ENCODE assay signal across 8 cellular contexts in genomic region chr20:1893721-1894470, GRCh38. TPM values are rescaled to one million over a fixed set of nuclear protein-coding genes. Genes with fewer than 3 reads are reported as not detected.
DNase-seq lines count a peak whose midpoint lies in the region; ATAC-seq and TF ChIP-seq lines count a peak whose summit lies in the region.

No MANE protein-coding gene starts in this region.

- no peak overlapping the region for H3K23ac ChIP-seq in mesendoderm (ENCODE audit: low read length)

- no peaks in the 10 kb centered on the region for H3K79me1 ChIP-seq in mesendoderm (ENCODE audit: low read length)

- peak overlapping the region; percentile 89 for H3K18ac ChIP-seq in mesendoderm (ENCODE audit: low read length)

- H2BK15ac ChIP-seq in mesendoderm (replicated peaks; ENCODE audit: low read depth): no peak overlapping the region

- no peaks in the 10 kb centered on the region for H3K9me3 ChIP-seq in upper lobe of left lung

- H4K5ac ChIP-seq in mesendoderm (ENCODE audit: low read length): no peak overlapping the region

- no peak overlapping the region for H2BK5ac ChIP-seq in mesendoderm (ENCODE audit: low read length)

- no CpG with 5 or more reads among the region's 54 CpGs for WGBS in mesendoderm (ENCODE audit: extremely low coverage, insufficient coverage, low lambda C conversion rate)
- WGBS in upper lobe of left lung, 2 donors: 14 to 18% methylated on average over 33 to 41 of the region's 54 CpGs

- peak overlapping the region; percentile 87 for H3K56ac ChIP-seq in mesendoderm (ENCODE audit: low read length)

- TF ChIP-seq EP300 in upper lobe of left lung (IDR thresholded peaks at IDR 0.05): no peak

- H3K4ac ChIP-seq in mesendoderm (ENCODE audit: low read depth, low read length): no peak overlapping the region

- no peak overlapping the region for H4K8ac ChIP-seq in mesendoderm (ENCODE audit: low read depth, low read length)

- peaks cover 4% of the 10 kb centered on the region for H3K4me1 Mint-ChIP-seq in activated T-cell treated with anti-CD3 and anti-CD28 coated beads, Interleukin-2, amount 50 U/mL, for 4 hours (ENCODE audit: low read depth)

- no peak for DNase-seq in activated T-cell treated with anti-CD3 and anti-CD28 coated beads, Interleukin-2, amount 50 U/mL, for 4 hours
- DNase-seq in activated T-cell treated with anti-CD3 and anti-CD28 coated beads, Interleukin-2, amount 50 U/mL, for 1 hour: no peak
- DNase-seq in cerebellar cortex (ENCODE audit: low spot score) (peak; percentile 45), mesendoderm (no peak), upper lobe of left lung (no peak), NCI-H1417 (lab: John Stamatoyannopoulos, UW) (no peak), hippocampal formation (lab: John Stamatoyannopoulos, UW) (no peak)

- peak overlapping the region; percentile 32 for H2BK120ac ChIP-seq in mesendoderm (ENCODE audit: low read depth, low read length)

- no peak for ATAC-seq in activated T-cell treated with anti-CD3 and anti-CD28 coated beads, Interleukin-2, amount 50 U/mL, for 4 hours
- ATAC-seq in upper lobe of left lung (ENCODE audit: low FRiP score in 2 of 2): peak in 1 of 2 donors; percentile 80
- no peak for ATAC-seq in HG03097 (IDR thresholded peaks at IDR 0.05; ENCODE audit: low FRiP score, unreplicated experiment)

- H3K79me2 ChIP-seq in mesendoderm (ENCODE audit: control insufficient read depth, insufficient read depth, low read length): no peaks in the 10 kb centered on the region

- H3K4me1 ChIP-seq in mesendoderm (ENCODE audit: control insufficient read depth, low read depth, low read length): no peaks in the 10 kb centered on the region
- H3K4me1 ChIP-seq in upper lobe of left lung: peaks cover 31 to 58% (median 37%) of the 10 kb centered on the region in 4 donors

- H3K36me3 ChIP-seq in mesendoderm (ENCODE audit: control insufficient read depth, insufficient read depth, low read length) (no peaks in the 10 kb centered on the region), upper lobe of left lung (no peaks in the 10 kb centered on the region)

- H3K4me3 Mint-ChIP-seq in activated T-cell treated with anti-CD3 and anti-CD28 coated beads, Interleukin-2, amount 50 U/mL, for 4 hours: peak overlapping the region; percentile 40

- no peak for TF ChIP-seq POLR2A in upper lobe of left lung (IDR thresholded peaks at IDR 0.05)

- TF ChIP-seq CTCF in upper lobe of left lung (IDR thresholded peaks at IDR 0.05): no peak

- H3K27me3 Mint-ChIP-seq in activated T-cell treated with anti-CD3 and anti-CD28 coated beads, Interleukin-2, amount 50 U/mL, for 4 hours (ENCODE audit: low read depth): peaks cover 64% of the 10 kb centered on the region

- H3K9ac ChIP-seq in mesendoderm (ENCODE audit: low read length): peak overlapping the region; percentile 54

- H2AK5ac ChIP-seq in mesendoderm (ENCODE audit: low read length): no peak overlapping the region

- H3K4me2 ChIP-seq in mesendoderm (ENCODE audit: low read length): peak overlapping the region; percentile 35

- no peaks in the 10 kb centered on the region for H3K9me3 Mint-ChIP-seq in activated T-cell treated with anti-CD3 and anti-CD28 coated beads, Interleukin-2, amount 50 U/mL, for 4 hours

- H3K36me3 Mint-ChIP-seq in activated T-cell treated with anti-CD3 and anti-CD28 coated beads, Interleukin-2, amount 50 U/mL, for 4 hours (ENCODE audit: insufficient read depth): no peaks in the 10 kb centered on the region

- H3K4me3 ChIP-seq in mesendoderm (ENCODE audit: low read length): no peak overlapping the region
- peak overlapping the region; percentile 35 to 64 (median 58) for H3K4me3 ChIP-seq in upper lobe of left lung

- H3K27me3 ChIP-seq in mesendoderm (ENCODE audit: insufficient read depth, low read length, poor library complexity) (no peaks in the 10 kb centered on the region), upper lobe of left lung (peaks cover 0 to 5% (median 0%) of the 10 kb centered on the region in 4 donors)

- H3K27ac ChIP-seq in mesendoderm (ENCODE audit: low read depth, low read length): peak overlapping the region; percentile 49
- peak overlapping the region; percentile 88 to 97 (median 91) for H3K27ac ChIP-seq in upper lobe of left lung

RNA-seq across cellular contexts. Expression of gene SIRPA, which starts 1.3 kb away (rescaled TPM):
- total RNA-seq in activated T-cell treated with anti-CD3 and anti-CD28 coated beads, Interleukin-2, amount 50 U/mL, for 4 hours: under 1 TPM; 0.26 to 0.84 (median 0.33) TPM
- polyA plus RNA-seq in mesendoderm (2013, experiment 1 of 2): 3.3 TPM
- polyA plus RNA-seq in mesendoderm (2013, experiment 2 of 2): 3.5 TPM
- total RNA-seq in upper lobe of left lung: 100 to 1,000 TPM in 1 of 6 donors, 10 to 100 TPM in 5; 36.3 to 119 (median 60.4) TPM

Comparison
In these comparisons a context has a peak if more than half of its experiments do, and no peak if none do; other contexts are left out.
1. RNA of gene SIRPA, which starts 1.3 kb away (total RNA-seq): 36.3 to 119 TPM in upper lobe of left lung; 0.26 to 0.84 TPM in activated T-cell treated with anti-CD3 and anti-CD28 coated beads, Interleukin-2, amount 50 U/mL, for 4 hours; every median in the first group is over 10 times any median in the second.